ENCODE assay signal across 17 cellular contexts in the genomic region with DNA sequence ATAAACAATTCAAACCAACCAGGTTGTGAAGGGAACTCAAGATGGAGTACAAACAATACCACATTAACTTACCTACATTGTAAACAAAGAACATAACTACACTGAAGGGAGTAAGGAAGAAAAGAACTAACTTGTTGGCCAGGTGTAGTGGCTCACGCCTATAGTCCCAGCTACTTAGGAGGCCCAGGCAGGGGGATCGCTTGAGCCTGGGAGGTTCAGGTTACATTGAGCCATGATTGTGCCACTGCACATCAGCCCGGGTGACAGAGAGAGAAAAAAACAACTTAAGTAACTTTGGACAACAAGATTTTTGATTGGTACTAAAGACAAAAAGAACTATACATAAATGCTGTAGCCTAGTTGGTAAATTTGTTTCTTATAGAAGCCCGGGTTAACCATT.
"Had no signal": no experiment of that assay in that cellular context is flagged by ENCODE, and none has a peak within 500 bp of the region (broad histone marks: within the 10 kb centered on the region; RNA-seq: fewer than 3 reads in every experiment).

No MANE protein-coding gene starts in this region.

- H3K4me1 Mint-ChIP-seq: activated naive CD4-positive, alpha-beta T cell treated with anti-CD3 and anti-CD28 coated beads, Interleukin-2, amount 50 U/mL, for 24 hours; naive thymus-derived CD4-positive, alpha-beta T cell; stimulated activated naive CD8-positive, alpha-beta T cell treated with anti-CD3 and anti-CD28 coated beads, Interleukin-15, amount 100 ng/mL, for 72 hours had no signal

- H3K4me3 Mint-ChIP-seq: activated naive CD4-positive, alpha-beta T cell treated with anti-CD3 and anti-CD28 coated beads, Interleukin-2, amount 50 U/mL, for 24 hours; memory B cell; naive thymus-derived CD4-positive, alpha-beta T cell; stimulated activated naive CD8-positive, alpha-beta T cell treated with anti-CD3 and anti-CD28 coated beads, Interleukin-15, amount 100 ng/mL, for 72 hours had no signal

- H3K9me3 ChIP-seq: ascending aorta, gastrocnemius medialis, suprapubic skin, transverse colon, vagina had no signal

- H3K4me3 ChIP-seq: ascending aorta, gastrocnemius medialis, heart left ventricle, smooth muscle cell, suprapubic skin, transverse colon, vagina had no signal

- H3K27ac ChIP-seq: ascending aorta, gastrocnemius medialis, heart left ventricle, parathyroid adenoma, suprapubic skin, transverse colon, vagina, VCaP had no signal

- H3K36me3 Mint-ChIP-seq: activated naive CD4-positive, alpha-beta T cell treated with anti-CD3 and anti-CD28 coated beads, Interleukin-2, amount 50 U/mL, for 24 hours; memory B cell; naive thymus-derived CD4-positive, alpha-beta T cell had no signal

- H3K27me3 ChIP-seq: ascending aorta, suprapubic skin, vagina had no signal

- H3K9me3 Mint-ChIP-seq: activated naive CD4-positive, alpha-beta T cell treated with anti-CD3 and anti-CD28 coated beads, Interleukin-2, amount 50 U/mL, for 24 hours; naive thymus-derived CD4-positive, alpha-beta T cell; stimulated activated naive CD8-positive, alpha-beta T cell treated with anti-CD3 and anti-CD28 coated beads, Interleukin-15, amount 100 ng/mL, for 72 hours had no signal

- H3K27ac Mint-ChIP-seq: activated naive CD4-positive, alpha-beta T cell treated with anti-CD3 and anti-CD28 coated beads, Interleukin-2, amount 50 U/mL, for 24 hours; memory B cell; naive thymus-derived CD4-positive, alpha-beta T cell; stimulated activated naive CD8-positive, alpha-beta T cell treated with anti-CD3 and anti-CD28 coated beads, Interleukin-15, amount 100 ng/mL, for 72 hours had no signal

- H3K36me3 ChIP-seq: ascending aorta, gastrocnemius medialis, heart left ventricle, suprapubic skin, transverse colon, vagina had no signal

- H3K4me1 ChIP-seq: ascending aorta, gastrocnemius medialis, heart left ventricle, parathyroid adenoma, suprapubic skin, transverse colon, vagina had no signal

- DNase-seq: activated CD4-positive, alpha-beta T cell treated with anti-CD3 and anti-CD28 coated beads, Interleukin-2, amount 50 U/mL, for 4 hours; activated gamma-delta T cell; cortex of kidney; gastrocnemius medialis; heart left ventricle; naive thymus-derived CD4-positive, alpha-beta T cell; stimulated activated CD4-positive, alpha-beta T cell treated with anti-CD3 and anti-CD28 coated beads, Interleukin-4, amount 100 ng/mL, for 1 hour; stimulated activated naive CD8-positive, alpha-beta T cell treated with anti-CD3 and anti-CD28 coated beads, Interleukin-15, amount 100 ng/mL, for 72 hours; transverse colon had no signal
